9 cellular contexts compared by ENCODE assay signal in the genomic region with DNA sequence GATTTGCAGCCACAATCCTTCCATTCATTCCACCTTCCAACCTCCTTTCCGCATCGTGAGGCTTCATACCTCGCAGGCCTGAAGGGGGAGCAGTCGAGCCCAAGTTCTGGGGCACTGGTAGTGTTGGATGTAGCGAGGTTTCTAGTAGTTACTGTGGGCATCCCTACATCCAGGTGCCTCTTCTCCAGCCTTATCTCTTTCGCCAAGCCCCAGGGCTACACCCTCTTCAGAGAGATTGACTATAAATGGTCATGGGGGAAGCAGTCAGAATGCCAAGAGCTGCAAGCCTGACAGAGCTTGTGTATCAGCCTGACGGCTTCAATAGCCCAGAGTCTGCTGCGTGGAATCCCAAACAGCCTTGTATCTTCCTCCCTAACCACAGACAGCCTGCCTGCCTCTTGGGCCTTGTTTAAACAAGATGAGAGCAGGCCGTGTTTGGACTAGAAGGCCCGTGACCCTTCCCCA. TPM values are rescaled to one million over a fixed set of nuclear protein-coding genes. Genes with fewer than 3 reads are reported as not detected.
DNase-seq lines count a peak whose midpoint lies in the region; ATAC-seq, FAIRE-seq and TF ChIP-seq lines count a peak whose summit lies in the region.
"Had no signal": no experiment of that assay in that cellular context is flagged by ENCODE, and none has a peak within 500 bp of the region (broad histone marks: within the 10 kb centered on the region; RNA-seq: fewer than 3 reads in every experiment).

No MANE protein-coding gene starts in this region.

- TF ChIP-seq POLR2A in GM12891 (IDR thresholded peaks at IDR 0.05; ENCODE audit: low read depth, low read length), result no peak

- H3K27me3 ChIP-seq in A673 (replicated peaks; ENCODE audit: insufficient read depth, low read depth, low read length, poor library complexity) (no peaks in the 10 kb centered on the region), hepatocyte (no peaks in the 10 kb centered on the region), aorta (ENCODE audit: control insufficient read depth in 1 of 2, insufficient read depth in 2 of 2, low read length in 1 of 2) (no peaks in the 10 kb centered on the region)

- 27% methylated on average over 10 of the region's 10 CpGs for WGBS in hepatocyte (ENCODE audit: low lambda C conversion rate, missing lambda C conversion rate)
- WGBS in aorta, 2 donors, result 65 to 67% methylated on average over 10 of the region's 10 CpGs

- TF ChIP-seq CTCF in A673 (conservative IDR thresholded peaks at IDR 0.05; ENCODE audit: low read depth, low read length), result peak; percentile 96
- peak; percentile 70 for TF ChIP-seq CTCF in WI38 (IDR thresholded peaks at IDR 0.05; ENCODE audit: low read depth, low read length)
- TF ChIP-seq CTCF in hepatocyte (IDR thresholded peaks at IDR 0.05; ENCODE audit: poor library complexity), result peak; percentile 55

- H3K9me2 ChIP-seq in hepatocyte (replicated peaks; ENCODE audit: insufficient read depth), result no peaks in the 10 kb centered on the region

- H3K27ac ChIP-seq in A673 (ENCODE audit: low read depth, low read length, poor library complexity, severe bottlenecking) (peak overlapping the region; percentile 55), hepatocyte (peak overlapping the region; percentile 64), aorta (ENCODE audit: low read depth in 1 of 2, low read length in 2 of 2) (no peak overlapping the region)

- H3K9me3 ChIP-seq in A673 (ENCODE audit: low read depth, low read length, poor library complexity, severe bottlenecking) (no peaks in the 10 kb centered on the region), hepatocyte (ENCODE audit: low read depth) (no peaks in the 10 kb centered on the region), aorta (ENCODE audit: control insufficient read depth, low read length) (no peaks in the 10 kb centered on the region)

- CTCF ChIA-PET in A673 (lab: Charles Lee), result interaction anchor here (0.7 to 1.3 kb wide), 3 partner anchors 14 to 81 kb away, joined by 4 to 6 read pairs (median 4); no protein-coding TSS in a partner anchor

- no peak overlapping the region for H3K4me3 ChIP-seq in A673 (ENCODE audit: low read depth, low read length, poor library complexity, severe bottlenecking)
- no peak overlapping the region for H3K4me3 ChIP-seq in WI38 (ENCODE audit: low read depth, low read length)
- no peak overlapping the region for H3K4me3 ChIP-seq in hepatocyte
- H3K4me3 ChIP-seq in aorta (ENCODE audit: low read length in 2 of 2), result no peak overlapping the region

- intact Hi-C loops in A673 (cut with micrococcal nuclease; ENCODE audit: unreplicated experiment) (loop anchor here (1.0 kb wide), 1 partner anchor 81 kb away; no protein-coding TSS in a partner anchor), aorta (cut with DNase I) (no loop called here)

- DNase-seq in A673 (ENCODE audit: low spot score) (peak; percentile 84), GM12891 (ENCODE audit: insufficient read length, low spot score) (no peak), hepatocyte (ENCODE audit: low spot score) (peak; percentile 77), T1000 (lab: John Stamatoyannopoulos, UW) (no peak), aorta (no peak)
- peak; percentile 7 to 23 for DNase-seq in stimulated activated CD4-positive, alpha-beta T cell treated with anti-CD3 and anti-CD28 coated beads, Interleukin-4, amount 100 ng/mL, for 48 hours (ENCODE audit: low read depth in 2 of 2)

- H4K20me1 ChIP-seq in hepatocyte (ENCODE audit: insufficient read depth, poor library complexity, severe bottlenecking), result no peaks in the 10 kb centered on the region

- no peak overlapping the region for H2AFZ ChIP-seq in hepatocyte

- H3K79me2 ChIP-seq in hepatocyte, result peaks cover 22% of the 10 kb centered on the region

- POLR2A ChIA-PET in A673 (lab: Charles Lee; ENCODE audit: low non-redundant PET), result no interaction called here

- H3K4me1 ChIP-seq in A673 (ENCODE audit: insufficient read depth, low read length, poor library complexity, severe bottlenecking) (peaks cover 64% of the 10 kb centered on the region), hepatocyte (ENCODE audit: insufficient read depth) (no peaks in the 10 kb centered on the region), aorta (ENCODE audit: control insufficient read depth in 1 of 2, insufficient read depth in 2 of 2, low read length in 2 of 2) (peaks cover 0 to 3% of the 10 kb centered on the region in 2 donors)

- no TSS peak for BruUV-seq in A673 (replicated peaks; lab: Mats Ljungman, UMichigan)

- peak; percentile 20 for FAIRE-seq in GM12891 (lab: Jason Lieb, UNC)
- FAIRE-seq: colon had no signal

- no peak overlapping the region for H3K4me2 ChIP-seq in hepatocyte

- ATAC-seq in GM18511 (IDR thresholded peaks at IDR 0.05; ENCODE audit: unreplicated experiment) (no peak), aorta (ENCODE audit: low FRiP score) (no peak)

- H3K36me3 ChIP-seq in A673 (ENCODE audit: insufficient read depth, low read length, poor library complexity, severe bottlenecking) (no peaks in the 10 kb centered on the region), hepatocyte (replicated peaks; ENCODE audit: insufficient read depth, low read depth) (no peaks in the 10 kb centered on the region), aorta (ENCODE audit: control insufficient read depth in 1 of 2, insufficient read depth in 2 of 2, low read length in 1 of 2) (no peaks in the 10 kb centered on the region)

TF ChIP-seq in GM12891, 5 proteins besides CTCF, POLR2A, EP300 and RAD21:
- TF ChIP-seq PAX5 (IDR thresholded peaks at IDR 0.05; ENCODE audit: insufficient read depth, low read length, severe bottlenecking) (no peak), POLR2AphosphoS5 (IDR thresholded peaks at IDR 0.05; ENCODE audit: low read depth, low read length) (no peak), POU2F2 (IDR thresholded peaks at IDR 0.05; ENCODE audit: low read depth, low read length) (no peak), TAF1 (IDR thresholded peaks at IDR 0.05; ENCODE audit: low read depth, low read length) (no peak), SPI1 (IDR thresholded peaks at IDR 0.05; ENCODE audit: low read depth, low read length) (no peak)

RNA-seq across cellular contexts. Expression of a gene that starts 28.9 kb away (rescaled TPM):
- 45.9 and 62.6 TPM in 2 replicates for total RNA-seq in A673 (2021)
- polyA plus RNA-seq in GM12891 (2012; ENCODE audit: low read depth, missing spikeins), result not detected
- total RNA-seq in hepatocyte, result 59.4 and 75.1 TPM in 2 replicates
- 23.3 and 27.1 TPM in 2 replicates for polyA plus RNA-seq in hepatocyte
- total RNA-seq in aorta, result 100 to 1,000 TPM in 1 of 2 donors, 10 to 100 TPM in 1; 70.9 to 107 TPM
- 10 to 100 TPM in 1 of 2 donors, 1 to 10 TPM in 1; 8.2 to 23.8 TPM for polyA plus RNA-seq in aorta

Comparison
In these comparisons a context has a peak if more than half of its experiments do, and no peak if none do; other contexts are left out.
1. DNase-seq: peak in A673 (single experiment), hepatocyte (single experiment) and stimulated activated CD4-positive, alpha-beta T cell treated with anti-CD3 and anti-CD28 coated beads, Interleukin-4, amount 100 ng/mL, for 48 hours (2 of 2); none in GM12891 (single experiment), T1000 (single experiment) and aorta (0 of 2).
2. H3K27ac ChIP-seq: peak in A673 (single experiment) and hepatocyte (single experiment); none in aorta (0 of 2).
3. Peak in every context shown above with its lines, with median percentiles within 50 percentile points of each other: CTCF ChIP-seq.